Comparison of ENCODE assay signal across 8 cellular contexts in the genomic region with DNA sequence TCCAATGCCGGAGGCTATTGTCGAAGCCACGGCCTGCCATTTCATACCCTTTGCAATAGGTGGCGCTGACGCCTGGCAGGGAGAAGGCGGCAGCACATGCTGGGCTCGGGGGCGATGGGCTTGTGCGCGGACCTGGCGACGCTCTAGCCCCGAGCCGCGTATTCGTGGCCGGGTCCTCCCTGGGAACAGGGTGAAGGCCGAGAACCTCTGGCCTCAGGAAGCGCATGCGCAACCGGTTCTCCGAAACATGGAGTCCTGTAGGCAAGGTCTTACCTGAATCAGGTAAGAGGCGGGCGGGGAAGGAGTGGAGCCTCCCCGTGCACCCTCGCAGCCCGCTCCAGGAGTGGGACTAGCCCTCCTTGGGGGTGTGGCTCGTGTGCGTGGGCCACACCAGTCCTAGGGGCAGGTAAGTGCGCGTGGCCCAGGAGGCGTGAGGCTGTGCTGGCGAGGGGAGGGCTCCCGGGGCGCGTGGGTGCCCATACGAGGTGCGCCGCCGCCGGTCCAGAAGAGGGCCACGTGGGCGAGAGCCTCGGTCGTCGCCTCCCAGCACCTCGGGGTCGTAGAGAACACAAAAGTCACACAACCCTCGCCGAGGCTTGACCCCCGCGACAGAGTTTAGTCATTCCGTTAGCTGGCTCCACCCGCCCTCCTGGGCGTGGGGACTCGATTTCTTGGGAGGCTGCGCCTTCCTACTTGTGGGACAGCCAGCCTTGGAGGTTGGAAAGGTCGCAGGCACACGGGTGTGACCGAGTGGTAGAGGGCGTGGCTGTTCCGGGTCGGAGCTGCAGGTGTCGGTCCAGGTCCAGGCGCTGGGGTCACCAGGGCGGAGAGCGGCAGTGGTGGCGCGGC. TPM values are rescaled to one million over a fixed set of nuclear protein-coding genes. Genes with fewer than 3 reads are reported as not detected.
DNase-seq lines count a peak whose midpoint lies in the region; ATAC-seq, FAIRE-seq and TF ChIP-seq lines count a peak whose summit lies in the region.

No MANE protein-coding gene starts in this region.

- WGBS in pancreas, 2 donors, result 4 to 6% methylated on average over 69 of the region's 69 CpGs

- no peaks in the 10 kb centered on the region for H3K27me3 ChIP-seq in pancreas

- DNase-seq in Caki2 (ENCODE audit: low read depth) (peak; percentile 64), OCI-M2 (lab: John Stamatoyannopoulos, UW; ENCODE audit: unreplicated experiment) (peak; percentile 93), activated gamma-delta T cell treated with Interleukin-2 at 50 U/mL for 16 hours (peak; percentile 39), globus pallidus (ENCODE audit: low spot score) (peak; percentile 30), pancreas (peak; percentile 91 to 99 (median 95)), ureter (ENCODE audit: low spot score) (peak; percentile 53), GM03348 (ENCODE audit: low spot score) (no peak)

- FAIRE-seq in pancreas (lab: Jason Lieb, UNC), result no peak

- H3K4me1 ChIP-seq in pancreas, result peaks cover 0 to 36% (median 0%) of the 10 kb centered on the region in 3 donors

- peak overlapping the region; percentile 58 to 87 (median 71) for H3K27ac ChIP-seq in pancreas

- no peaks in the 10 kb centered on the region for H3K9me3 ChIP-seq in pancreas

- peak; percentile 70 to 86 (median 80) for TF ChIP-seq CTCF in pancreas (IDR thresholded peaks at IDR 0.05)

- in situ Hi-C loops in Caki2 (cut with HindIII; ENCODE audit: low pct_unique_long_range_greater_than_20kb, low sequenced_read_pairs), result no loop called here

- ATAC-seq in HG02852 (IDR thresholded peaks at IDR 0.05; ENCODE audit: unreplicated experiment), result peak; percentile 45
- peak; percentile 92 to 95 (median 93) for ATAC-seq in pancreas

- intact Hi-C loops in pancreas (cut with DNase I), result no loop called here

- peak overlapping the region; percentile 51 to 58 (median 54) for H3K4me3 ChIP-seq in pancreas

- H3K36me3 ChIP-seq in pancreas, result no peaks in the 10 kb centered on the region

RNA-seq across cellular contexts. Expression of a gene that starts 5.5 kb away (rescaled TPM):
- total RNA-seq in Caki2 (2014; rRNA removed; shearing (Covaris generic); ENCODE audit: low replicate concordance), result 26.0 and 28.6 TPM in 2 replicates
- total RNA-seq in pancreas (10 to 100 TPM; 23.5 to 56.4 (median 33.0) TPM), ureter (28.9 TPM)
- polyA plus RNA-seq in pancreas, result 10 to 100 TPM; 17.0 to 21.2 TPM

RNA-seq across cellular contexts. Expression of a gene that starts 45.5 kb away (rescaled TPM):
- 13.2 and 23.0 TPM in 2 replicates for total RNA-seq in Caki2 (2014; rRNA removed; shearing (Covaris generic); ENCODE audit: low replicate concordance)
- total RNA-seq in pancreas (10 to 100 TPM in 1 of 6 donors, 1 to 10 TPM in 5; 3.5 to 10.3 (median 4.5) TPM), ureter (16.4 TPM)
- 1 to 10 TPM; 1.8 to 4.9 TPM for polyA plus RNA-seq in pancreas
